Comparison of ENCODE assay signal across 27 cellular contexts in the genomic region with DNA sequence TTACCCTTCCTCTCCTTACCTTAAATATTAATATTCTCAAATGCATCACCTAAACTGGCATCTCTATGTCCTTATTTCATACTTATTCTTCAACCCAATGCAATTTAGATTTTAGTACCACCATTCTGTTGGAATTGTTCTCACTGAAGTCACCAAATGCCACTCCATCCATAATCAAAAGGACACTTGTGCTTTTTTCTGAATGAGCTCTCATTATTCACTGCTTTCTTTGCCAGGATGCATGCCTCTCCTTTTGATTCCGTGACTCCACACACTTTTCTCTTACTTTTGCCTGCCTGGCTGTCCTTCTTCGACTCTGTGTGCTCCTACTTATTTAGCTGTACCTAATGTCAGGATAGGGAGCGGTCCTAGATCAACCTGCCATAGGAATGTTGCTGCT.
"Had no signal": no experiment of that assay in that cellular context is flagged by ENCODE, and none has a peak within 500 bp of the region (broad histone marks: within the 10 kb centered on the region; RNA-seq: fewer than 3 reads in every experiment).

No MANE protein-coding gene starts in this region.

- H3K4me3 Mint-ChIP-seq: naive thymus-derived CD4-positive, alpha-beta T cell; natural killer cell; nephron; neural progenitor cell; stimulated activated effector memory CD8-positive, alpha-beta T cell treated with anti-CD3 and anti-CD28 coated beads, Interleukin-12 subunit alpha, Interleukin-12 subunit beta, amount 100 ng/mL, for 72 hours; stimulated activated naive B cell treated with anti-CD40 and anti-IgM and Interleukin-4, amounts not matched to agents 10 μg/mL and 1 μg/mL and 100 μg/mL, for 72 hours; stimulated activated naive CD8-positive, alpha-beta T cell treated with anti-CD3 and anti-CD28 coated beads, Interleukin-15, Interleukin-2, amounts not matched to agents 100 ng/mL and 50 ng/mL, for 24 hours; type B pancreatic cell had no signal

- H3K27me3 Mint-ChIP-seq: progenitor cell of endocrine pancreas; stimulated activated naive B cell treated with anti-CD40 and anti-IgM and Interleukin-4, amounts not matched to agents 10 μg/mL and 1 μg/mL and 100 μg/mL, for 72 hours; stimulated activated naive CD8-positive, alpha-beta T cell treated with anti-CD3 and anti-CD28 coated beads, Interleukin-15, Interleukin-2, amounts not matched to agents 100 ng/mL and 50 ng/mL, for 24 hours; type B pancreatic cell had no signal

- ATAC-seq: naive thymus-derived CD4-positive, alpha-beta T cell; natural killer cell; pancreas; psoas muscle; right cardiac atrium; right lobe of liver; stimulated activated effector memory CD8-positive, alpha-beta T cell treated with anti-CD3 and anti-CD28 coated beads, Interleukin-12 subunit alpha, Interleukin-12 subunit beta, amount 100 ng/mL, for 72 hours; stimulated activated naive B cell treated with anti-CD40 and anti-IgM and Interleukin-4, amounts not matched to agents 10 μg/mL and 1 μg/mL and 100 μg/mL, for 72 hours; upper lobe of right lung had no signal

- H3K4me1 Mint-ChIP-seq: naive thymus-derived CD4-positive, alpha-beta T cell; natural killer cell; nephron; neural progenitor cell; stimulated activated effector memory CD8-positive, alpha-beta T cell treated with anti-CD3 and anti-CD28 coated beads, Interleukin-12 subunit alpha, Interleukin-12 subunit beta, amount 100 ng/mL, for 72 hours had no signal

- H3K9me3 Mint-ChIP-seq: nephron; neural progenitor cell; stimulated activated naive CD8-positive, alpha-beta T cell treated with anti-CD3 and anti-CD28 coated beads, Interleukin-15, Interleukin-2, amounts not matched to agents 100 ng/mL and 50 ng/mL, for 24 hours; type B pancreatic cell had no signal

- H3K36me3 Mint-ChIP-seq: naive thymus-derived CD4-positive, alpha-beta T cell; natural killer cell; neural progenitor cell; stimulated activated effector memory CD8-positive, alpha-beta T cell treated with anti-CD3 and anti-CD28 coated beads, Interleukin-12 subunit alpha, Interleukin-12 subunit beta, amount 100 ng/mL, for 72 hours; stimulated activated naive B cell treated with anti-CD40 and anti-IgM and Interleukin-4, amounts not matched to agents 10 μg/mL and 1 μg/mL and 100 μg/mL, for 72 hours; type B pancreatic cell had no signal

- H3K27ac Mint-ChIP-seq: naive thymus-derived CD4-positive, alpha-beta T cell; natural killer cell; nephron; neural progenitor cell; progenitor cell of endocrine pancreas; stimulated activated effector memory CD8-positive, alpha-beta T cell treated with anti-CD3 and anti-CD28 coated beads, Interleukin-12 subunit alpha, Interleukin-12 subunit beta, amount 100 ng/mL, for 72 hours; stimulated activated naive B cell treated with anti-CD40 and anti-IgM and Interleukin-4, amounts not matched to agents 10 μg/mL and 1 μg/mL and 100 μg/mL, for 72 hours; stimulated activated naive CD8-positive, alpha-beta T cell treated with anti-CD3 and anti-CD28 coated beads, Interleukin-15, Interleukin-2, amounts not matched to agents 100 ng/mL and 50 ng/mL, for 24 hours; type B pancreatic cell had no signal

- DNase-seq: naive thymus-derived CD4-positive, alpha-beta T cell; natural killer cell; occipital lobe; pancreas; psoas muscle; right cardiac atrium; right lobe of liver; sigmoid colon; small intestine; stimulated activated CD4-positive, alpha-beta T cell treated with anti-CD3 and anti-CD28 coated beads, Interleukin-15, amount 100 ng/mL, for 24 hours; stimulated activated CD4-positive, alpha-beta T cell treated with anti-CD3 and anti-CD28 coated beads, Interleukin-2, amount 100 ng/mL, for 24 hours; stimulated activated CD4-positive, alpha-beta T cell treated with anti-CD3 and anti-CD28 coated beads, Interleukin-2, amount 100 ng/mL, for 48 hours; stimulated activated CD4-positive, alpha-beta T cell treated with anti-CD3 and anti-CD28 coated beads, Interleukin-4, amount 100 ng/mL, for 24 hours; stimulated activated naive B cell treated with anti-CD40 and anti-IgM and Interleukin-4, amounts not matched to agents 10 μg/mL and 1 μg/mL and 100 μg/mL, for 72 hours; stimulated activated naive CD4-positive, alpha-beta T cell treated with Interleukin-2 at 50 U/mL for 16 hours; substantia nigra; testis; tibial artery; transverse colon; upper lobe of right lung; uterus had no signal
